Comparison of ENCODE assay signal across 14 cellular contexts in genomic region chr7:109094-109493, GRCh38.
"Had no signal": no experiment of that assay in that cellular context is flagged by ENCODE, and none has a peak within 500 bp of the region (broad histone marks: within the 10 kb centered on the region; RNA-seq: fewer than 3 reads in every experiment).

No MANE protein-coding gene starts in this region.

- H3K4me1 ChIP-seq: pancreas, stomach had no signal

- H3K27me3 ChIP-seq: pancreas, stomach had no signal

- H3K9me3 ChIP-seq: pancreas had no signal

- H3K4me3 Mint-ChIP-seq: activated CD4-positive, alpha-beta T cell treated with anti-CD3 and anti-CD28 coated beads, Interleukin-2, amount 10 ng/mL, durations not matched to agents 7 days and 5 days; activated naive CD4-positive, alpha-beta T cell treated with anti-CD3 and anti-CD28 coated beads, Interleukin-2, amount 50 U/mL, for 24 hours; brain; naive thymus-derived CD8-positive, alpha-beta T cell had no signal

- ATAC-seq: naive thymus-derived CD8-positive, alpha-beta T cell; pancreas had no signal

- H3K4me3 ChIP-seq: pancreas, skin epidermis, stomach had no signal

- H3K27ac Mint-ChIP-seq: activated CD4-positive, alpha-beta T cell treated with anti-CD3 and anti-CD28 coated beads, Interleukin-2, amount 10 ng/mL, durations not matched to agents 7 days and 5 days; activated naive CD4-positive, alpha-beta T cell treated with anti-CD3 and anti-CD28 coated beads, Interleukin-2, amount 50 U/mL, for 24 hours; activated T-helper 2 cell treated with anti-CD3 and anti-CD28 coated beads, Interferon-gamma antibody, Interleukin-2, Interleukin-4, amounts not matched to agents 10 μg/mL and 5 μg/mL and 100 μg/mL, durations not matched to agents 14 hours and 24 hours and 36 hours had no signal

- H3K36me3 Mint-ChIP-seq: brain had no signal

- H3K36me3 ChIP-seq: pancreas, stomach had no signal

- FAIRE-seq: pancreas, TTC549, urothelium cell line had no signal

- DNase-seq: activated CD4-positive, alpha-beta T cell treated with anti-CD3 and anti-CD28 coated beads, Interleukin-2, amount 10 ng/mL, durations not matched to agents 7 days and 5 days; activated CD4-positive, CD25-positive, alpha-beta regulatory T cell; amniotic stem cell; foreskin melanocyte; naive thymus-derived CD8-positive, alpha-beta T cell; stomach; T-helper 2 cell had no signal

- H3K27ac ChIP-seq: pancreas, skin epidermis, stomach had no signal

- H3K9me3 Mint-ChIP-seq: activated CD4-positive, alpha-beta T cell treated with anti-CD3 and anti-CD28 coated beads, Interleukin-2, amount 10 ng/mL, durations not matched to agents 7 days and 5 days had no signal

- H3K4me1 Mint-ChIP-seq: activated naive CD4-positive, alpha-beta T cell treated with anti-CD3 and anti-CD28 coated beads, Interleukin-2, amount 50 U/mL, for 24 hours had no signal
